ENCODE assay signal across 8 cellular contexts in the genomic region with DNA sequence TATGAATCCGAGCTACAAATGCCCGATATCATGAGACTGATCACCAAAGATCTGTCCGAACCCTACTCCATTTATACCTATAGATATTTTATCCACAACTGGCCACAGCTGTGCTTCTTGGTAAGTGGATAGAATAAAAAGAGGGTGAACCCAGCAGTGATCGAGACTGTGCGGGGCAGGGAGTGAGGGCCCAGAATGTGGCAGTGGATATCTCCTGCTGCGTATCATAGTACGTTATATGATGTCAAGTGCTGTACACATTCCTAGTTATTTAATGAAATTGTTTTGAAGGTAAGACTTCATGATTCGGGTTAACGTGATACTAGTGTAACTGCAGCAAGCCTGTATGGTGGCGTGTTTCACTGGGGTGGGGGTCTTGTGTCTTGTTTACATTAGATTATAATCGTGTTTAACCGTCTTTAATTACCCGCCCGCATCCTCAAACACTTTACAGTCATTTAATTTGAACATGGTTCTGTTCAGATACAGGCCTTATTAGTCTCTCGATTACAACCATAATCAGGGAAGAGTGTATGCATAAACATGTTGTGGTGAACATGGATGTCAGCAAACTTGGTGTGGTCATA. TPM values are rescaled to one million over a fixed set of nuclear protein-coding genes. Genes with fewer than 3 reads are reported as not detected.
DNase-seq lines count a peak whose midpoint lies in the region; FAIRE-seq and TF ChIP-seq lines count a peak whose summit lies in the region.

No MANE protein-coding gene starts in this region.

- peaks cover 50% of the 10 kb centered on the region for H3K36me3 Mint-ChIP-seq in activated T-cell treated with anti-CD3 and anti-CD28 coated beads, Interleukin-2, amount 50 U/mL, for 24 hours (ENCODE audit: low read depth)

- 22% methylated on average over 15 of the region's 15 CpGs for WGBS in hepatocyte (ENCODE audit: low lambda C conversion rate, missing lambda C conversion rate)
- WGBS in small intestine, 3 donors, result 7 to 24% (median 18%) methylated on average over 15 of the region's 15 CpGs

- peak overlapping the region; percentile 77 for H3K27ac Mint-ChIP-seq in activated T-cell treated with anti-CD3 and anti-CD28 coated beads, Interleukin-2, amount 50 U/mL, for 24 hours

- no peaks in the 10 kb centered on the region for H3K27me3 Mint-ChIP-seq in activated T-cell treated with anti-CD3 and anti-CD28 coated beads, Interleukin-2, amount 50 U/mL, for 24 hours

- H4K20me1 ChIP-seq in hepatocyte (ENCODE audit: insufficient read depth, poor library complexity, severe bottlenecking), result peaks cover 37% of the 10 kb centered on the region

- peaks cover 51% of the 10 kb centered on the region for H3K4me1 Mint-ChIP-seq in activated T-cell treated with anti-CD3 and anti-CD28 coated beads, Interleukin-2, amount 50 U/mL, for 24 hours (ENCODE audit: low read depth)

- TF ChIP-seq CTCF in WI38 (IDR thresholded peaks at IDR 0.05; ENCODE audit: low read depth, low read length), result no peak
- TF ChIP-seq CTCF in hepatocyte (IDR thresholded peaks at IDR 0.05; ENCODE audit: poor library complexity), result no peak

- H3K9me3 Mint-ChIP-seq in activated T-cell treated with anti-CD3 and anti-CD28 coated beads, Interleukin-2, amount 50 U/mL, for 24 hours, result no peaks in the 10 kb centered on the region

- no peak for DNase-seq in activated T-cell treated with anti-CD3 and anti-CD28 coated beads, Interleukin-2, amount 50 U/mL, for 24 hours
- no peak for DNase-seq in activated T-cell treated with anti-CD3 and anti-CD28 coated beads for 4 hours
- peak; percentile 14 for DNase-seq in hepatocyte (ENCODE audit: low spot score)
- DNase-seq in small intestine, result no peak
- DNase-seq in HTR-8/SVneo (ENCODE audit: insufficient read length, low spot score), result no peak
- no peak for DNase-seq in H4 (ENCODE audit: low spot score)
- no peak for DNase-seq in frontal cortex (ENCODE audit: low spot score in 2 of 2)

- H3K4me3 Mint-ChIP-seq in activated T-cell treated with anti-CD3 and anti-CD28 coated beads, Interleukin-2, amount 50 U/mL, for 24 hours, result peak overlapping the region; percentile 82

- H3K4me2 ChIP-seq in hepatocyte, result peak overlapping the region; percentile 72

- H3K36me3 ChIP-seq in hepatocyte (replicated peaks; ENCODE audit: insufficient read depth, low read depth), result no peaks in the 10 kb centered on the region
- no peaks in the 10 kb centered on the region for H3K36me3 ChIP-seq in small intestine (ENCODE audit: control insufficient read depth in 2 of 2, insufficient read depth in 2 of 2, low read length in 2 of 2)

- peaks cover 55% of the 10 kb centered on the region for H3K79me2 ChIP-seq in hepatocyte

- FAIRE-seq in small intestine (lab: Jason Lieb, UNC) (no peak), HTR-8/SVneo (lab: Jason Lieb, UNC) (no peak), frontal cortex (lab: Jason Lieb, UNC) (no peak)

- no peaks in the 10 kb centered on the region for H3K9me2 ChIP-seq in hepatocyte (replicated peaks; ENCODE audit: insufficient read depth)

- no peaks in the 10 kb centered on the region for H3K27me3 ChIP-seq in hepatocyte
- no peaks in the 10 kb centered on the region for H3K27me3 ChIP-seq in small intestine (ENCODE audit: control insufficient read depth in 2 of 2, insufficient read depth in 2 of 2, low read length in 2 of 2)

- H2AFZ ChIP-seq in hepatocyte, result peak overlapping the region; percentile 86

- H3K27ac ChIP-seq in hepatocyte (peak overlapping the region; percentile 91), small intestine (ENCODE audit: low read depth in 1 of 2, low read length in 1 of 2) (peak overlapping the region in 1 of 2 donors; percentile 88)

- H3K9me3 ChIP-seq in hepatocyte (ENCODE audit: low read depth) (no peaks in the 10 kb centered on the region), small intestine (ENCODE audit: control insufficient read depth, low read depth) (no peaks in the 10 kb centered on the region)

- H3K4me1 ChIP-seq in hepatocyte (ENCODE audit: insufficient read depth) (peaks cover 20% of the 10 kb centered on the region), small intestine (ENCODE audit: control insufficient read depth in 2 of 2, insufficient read depth in 1 of 2, low read depth in 1 of 2, low read length in 1 of 2) (no peaks in the 10 kb centered on the region)

- H3K4me3 ChIP-seq in WI38 (ENCODE audit: low read depth, low read length), result peak overlapping the region; percentile 82
- peak overlapping the region; percentile 89 for H3K4me3 ChIP-seq in hepatocyte
- peak overlapping the region; percentile 75 to 98 for H3K4me3 ChIP-seq in small intestine (ENCODE audit: low read depth in 1 of 2, low read length in 2 of 2)

RNA-seq across cellular contexts. Expression of gene NAA30, which starts 1.3 kb away (rescaled TPM):
- total RNA-seq in hepatocyte (28.4 and 30.2 TPM in 2 replicates), frontal cortex (82.7 TPM)
- polyA plus RNA-seq in hepatocyte (8.9 and 10.6 TPM in 2 replicates), small intestine (1 to 10 TPM; 3.8 to 6.6 (median 5.4) TPM)
- 15.7 and 23.0 TPM in 2 replicates for total RNA-seq in H4 (2014; rRNA removed; shearing (Covaris generic))
